8 cellular contexts compared by ENCODE assay signal in the genomic region with DNA sequence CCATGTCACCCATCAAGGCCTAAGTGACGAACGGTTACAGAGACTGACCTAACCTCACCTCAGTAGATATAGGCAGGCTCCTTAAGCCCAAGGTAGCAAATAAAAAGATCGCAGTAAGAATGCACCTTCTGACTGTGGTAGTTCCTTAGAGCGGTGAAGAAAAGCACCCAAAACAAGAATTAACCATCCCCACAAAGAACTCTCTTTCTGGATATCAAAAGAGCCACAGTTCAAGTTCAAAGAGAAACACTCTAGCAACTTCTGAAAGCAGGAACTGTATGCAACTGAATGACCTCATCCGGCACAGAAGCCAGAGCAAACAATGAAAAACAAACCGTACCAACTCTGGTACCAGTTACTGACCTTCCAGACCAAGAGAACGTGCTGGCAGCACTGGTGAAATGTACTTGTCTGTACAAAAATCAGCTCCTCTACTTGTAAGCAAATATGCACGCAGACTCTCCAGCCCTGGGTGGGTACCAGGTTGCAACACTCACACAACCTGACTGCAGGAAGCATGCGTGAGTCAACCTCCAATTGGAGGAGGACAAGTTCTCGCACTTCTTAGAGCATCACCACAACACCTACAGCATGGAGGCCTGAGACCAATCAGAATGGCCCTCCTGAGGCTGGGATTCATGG.
DNase-seq lines count a peak whose midpoint lies in the region; ATAC-seq, FAIRE-seq and TF ChIP-seq lines count a peak whose summit lies in the region.

No MANE protein-coding gene starts in this region.

- H3K36me3 ChIP-seq in effector memory CD4-positive, alpha-beta T cell (ENCODE audit: control insufficient read depth, insufficient read depth, low read length), result peaks cover 12% of the 10 kb centered on the region
- peaks cover 7% of the 10 kb centered on the region; the same call in 1 of the 2 replicates for H3K36me3 ChIP-seq in BE2C

- no peaks in the 10 kb centered on the region for H3K9me3 ChIP-seq in effector memory CD4-positive, alpha-beta T cell (ENCODE audit: control insufficient read depth, low read length)
- H3K9me3 ChIP-seq in BE2C, result no peaks in the 10 kb centered on the region

- ATAC-seq in HG02981 (IDR thresholded peaks at IDR 0.05; ENCODE audit: unreplicated experiment), result peak; percentile 71

- FAIRE-seq in GM12892 (lab: Jason Lieb, UNC), result peak; percentile 72

- H3K27ac ChIP-seq in effector memory CD4-positive, alpha-beta T cell (ENCODE audit: insufficient read depth, low read length, poor library complexity, severe bottlenecking), result peak overlapping the region; percentile 96

- TF ChIP-seq CTCF in BE2C (IDR thresholded peaks at IDR 0.05; ENCODE audit: low read depth, low read length), result no peak

- peak overlapping the region; percentile 58 for H3K4me3 ChIP-seq in effector memory CD4-positive, alpha-beta T cell (ENCODE audit: insufficient read depth, low read depth, low read length, poor library complexity, severe bottlenecking)
- H3K4me3 ChIP-seq in BE2C (ENCODE audit: low read depth, low read length), result no peak overlapping the region

- TF ChIP-seq POLR2A in GM12892 (IDR thresholded peaks at IDR 0.05; ENCODE audit: low read depth, low read length), result no peak

- DNase-seq in GM12892 (ENCODE audit: insufficient read length) (no peak), pons (ENCODE audit: low spot score) (peak; percentile 99), BE2C (no peak), GM19238 (ENCODE audit: insufficient read length, low spot score) (no peak), GF-D8 (lab: John Stamatoyannopoulos, UW) (no peak)
- peak; percentile 52 to 60 for DNase-seq in activated CD4-positive, alpha-beta T cell treated with anti-CD3 and anti-CD28 coated beads for 4 hours
- peak; percentile 36 to 64 (median 41) for DNase-seq in effector memory CD4-positive, alpha-beta T cell

- no peaks in the 10 kb centered on the region for H3K27me3 ChIP-seq in effector memory CD4-positive, alpha-beta T cell (replicated peaks; ENCODE audit: control insufficient read depth, insufficient read depth, low read length, poor library complexity, severe bottlenecking)
- no peaks in the 10 kb centered on the region for H3K27me3 ChIP-seq in BE2C

- peaks cover 64% of the 10 kb centered on the region for H3K4me1 ChIP-seq in effector memory CD4-positive, alpha-beta T cell (ENCODE audit: control insufficient read depth, insufficient read depth, low read length, poor library complexity, severe bottlenecking)
- H3K4me1 ChIP-seq in BE2C, result peaks cover 9% of the 10 kb centered on the region; the same call in 1 of the 2 replicates

Comparison
In these comparisons a context has a peak if more than half of its experiments do, and no peak if none do; other contexts are left out.
1. DNase-seq: peak in activated CD4-positive, alpha-beta T cell treated with anti-CD3 and anti-CD28 coated beads for 4 hours (2 of 2), effector memory CD4-positive, alpha-beta T cell (3 of 3) and pons (single experiment); none in GM12892 (single experiment), BE2C (single experiment), GM19238 (single experiment) and GF-D8 (single experiment).